ENCODE assay signal across 13 cellular contexts in genomic region chr6:53752440-53752839, GRCh38.
"Had no signal": no experiment of that assay in that cellular context is flagged by ENCODE, and none has a peak within 500 bp of the region (broad histone marks: within the 10 kb centered on the region; RNA-seq: fewer than 3 reads in every experiment).

No MANE protein-coding gene starts in this region.

- H3K79me2 ChIP-seq: hepatocyte had no signal

- H3K4me3 ChIP-seq: cardiac muscle cell, hepatocyte, transverse colon had no signal

- H3K4me3 Mint-ChIP-seq: activated CD8-positive, alpha-beta memory T cell treated with anti-CD3 and anti-CD28 coated beads, Interleukin-2, amount 10 ng/mL, durations not matched to agents 7 days and 5 days; activated naive CD8-positive, alpha-beta T cell treated with anti-CD3 and anti-CD28 coated beads, Interleukin-2, amount 10 ng/mL, durations not matched to agents 7 days and 5 days; stimulated activated naive B cell treated with anti-CD40 and anti-IgM and Interleukin-4, amounts not matched to agents 10 μg/mL and 1 μg/mL and 100 μg/mL, for 72 hours had no signal

- DNase-seq: activated CD4-positive, alpha-beta T cell treated with anti-CD3 and anti-CD28 coated beads, Interleukin-2, amount 50 U/mL, for 48 hours; activated CD4-positive, CD25-positive, alpha-beta regulatory T cell treated with anti-CD3 and anti-CD28 coated beads, Interleukin-2, amount 50 U/mL, for 72 hours; activated CD8-positive, alpha-beta memory T cell treated with anti-CD3 and anti-CD28 coated beads, Interleukin-2, amount 10 ng/mL, durations not matched to agents 7 days and 5 days; activated gamma-delta T cell treated with Interleukin-2 at 50 U/mL for 16 hours; activated naive CD8-positive, alpha-beta T cell treated with anti-CD3 and anti-CD28 coated beads, Interleukin-2, amount 10 ng/mL, durations not matched to agents 7 days and 5 days; activated T-cell treated with anti-CD3 and anti-CD28 coated beads, Interleukin-2, amount 50 U/mL, for 48 hours; aorta; stimulated activated CD4-positive, alpha-beta T cell treated with anti-CD3 and anti-CD28 coated beads, Interleukin-2, amount 100 ng/mL, for 24 hours; stimulated activated naive B cell treated with anti-CD40 and anti-IgM and Interleukin-4, amounts not matched to agents 10 μg/mL and 1 μg/mL and 100 μg/mL, for 72 hours; transverse colon had no signal

- H3K4me1 ChIP-seq: transverse colon had no signal

- H2AFZ ChIP-seq: hepatocyte had no signal

- H3K36me3 Mint-ChIP-seq: activated CD8-positive, alpha-beta memory T cell treated with anti-CD3 and anti-CD28 coated beads, Interleukin-2, amount 10 ng/mL, durations not matched to agents 7 days and 5 days; activated naive CD8-positive, alpha-beta T cell treated with anti-CD3 and anti-CD28 coated beads, Interleukin-2, amount 10 ng/mL, durations not matched to agents 7 days and 5 days; stimulated activated naive B cell treated with anti-CD40 and anti-IgM and Interleukin-4, amounts not matched to agents 10 μg/mL and 1 μg/mL and 100 μg/mL, for 72 hours had no signal

- H3K27me3 ChIP-seq: cardiac muscle cell, hepatocyte, transverse colon had no signal

- H3K27ac ChIP-seq: cardiac muscle cell, transverse colon had no signal

- H3K4me1 Mint-ChIP-seq: activated CD8-positive, alpha-beta memory T cell treated with anti-CD3 and anti-CD28 coated beads, Interleukin-2, amount 10 ng/mL, durations not matched to agents 7 days and 5 days; activated naive CD8-positive, alpha-beta T cell treated with anti-CD3 and anti-CD28 coated beads, Interleukin-2, amount 10 ng/mL, durations not matched to agents 7 days and 5 days; stimulated activated naive B cell treated with anti-CD40 and anti-IgM and Interleukin-4, amounts not matched to agents 10 μg/mL and 1 μg/mL and 100 μg/mL, for 72 hours had no signal

- FAIRE-seq: colon had no signal

- H3K4me2 ChIP-seq: hepatocyte had no signal

- H3K36me3 ChIP-seq: cardiac muscle cell, transverse colon had no signal

- H3K27ac Mint-ChIP-seq: activated CD8-positive, alpha-beta memory T cell treated with anti-CD3 and anti-CD28 coated beads, Interleukin-2, amount 10 ng/mL, durations not matched to agents 7 days and 5 days; activated naive CD8-positive, alpha-beta T cell treated with anti-CD3 and anti-CD28 coated beads, Interleukin-2, amount 10 ng/mL, durations not matched to agents 7 days and 5 days; stimulated activated naive B cell treated with anti-CD40 and anti-IgM and Interleukin-4, amounts not matched to agents 10 μg/mL and 1 μg/mL and 100 μg/mL, for 72 hours had no signal

- H3K9me3 Mint-ChIP-seq: activated naive CD8-positive, alpha-beta T cell treated with anti-CD3 and anti-CD28 coated beads, Interleukin-2, amount 10 ng/mL, durations not matched to agents 7 days and 5 days; stimulated activated naive B cell treated with anti-CD40 and anti-IgM and Interleukin-4, amounts not matched to agents 10 μg/mL and 1 μg/mL and 100 μg/mL, for 72 hours had no signal

- ATAC-seq: activated CD8-positive, alpha-beta memory T cell treated with anti-CD3 and anti-CD28 coated beads, Interleukin-2, amount 10 ng/mL, durations not matched to agents 7 days and 5 days; stimulated activated naive B cell treated with anti-CD40 and anti-IgM and Interleukin-4, amounts not matched to agents 10 μg/mL and 1 μg/mL and 100 μg/mL, for 72 hours had no signal

- H3K9me3 ChIP-seq: transverse colon had no signal
